ENCODE assay signal across 2 cellular contexts in the genomic region with DNA sequence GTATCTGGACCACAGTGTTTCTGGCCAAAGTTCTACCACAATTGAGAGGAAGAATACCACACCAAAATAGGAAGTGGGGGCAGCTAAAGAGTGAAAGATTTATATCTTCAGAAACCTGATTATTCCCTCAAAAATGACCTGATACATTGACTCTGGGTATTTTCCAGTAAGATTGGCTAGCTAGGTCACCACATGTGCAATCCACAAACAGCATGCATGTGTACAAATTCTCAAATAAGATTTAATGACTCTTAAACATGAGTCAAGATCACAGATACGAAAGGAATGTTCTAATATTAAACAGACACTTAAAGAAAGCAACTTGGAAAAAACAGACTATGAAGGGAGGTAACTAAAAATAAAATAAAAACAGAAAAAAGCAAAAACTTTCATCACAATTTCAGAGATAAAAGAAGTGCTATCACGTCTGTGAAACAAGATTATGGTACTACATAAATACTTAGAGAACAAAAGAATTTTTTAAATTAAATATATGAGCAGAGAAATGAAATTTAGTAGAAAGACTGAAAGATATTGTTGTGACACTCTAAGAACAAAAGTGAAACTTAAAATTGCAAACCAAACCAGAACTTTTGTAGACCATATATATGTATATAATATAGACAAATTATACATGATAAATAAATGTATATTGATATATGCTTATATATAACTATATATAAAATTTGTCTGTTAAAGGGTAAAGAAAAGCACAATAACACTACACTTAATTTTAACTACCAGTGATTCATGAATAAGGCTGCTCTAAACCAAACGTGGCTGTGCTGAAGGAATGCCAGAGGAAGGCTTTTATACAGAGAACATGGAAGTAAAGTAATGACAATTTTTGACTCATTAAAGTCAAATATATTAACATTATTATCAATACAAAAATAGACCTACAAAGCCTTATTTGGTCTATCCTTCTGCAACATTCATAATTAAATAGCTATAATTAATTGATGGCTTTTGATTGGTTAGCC.
TF ChIP-seq lines count a peak whose summit lies in the region.

No MANE protein-coding gene starts in this region.

TF ChIP-seq in A549, 52 proteins besides CTCF, POLR2A, EP300 and RAD21:
- TF ChIP-seq, protein P1, sequence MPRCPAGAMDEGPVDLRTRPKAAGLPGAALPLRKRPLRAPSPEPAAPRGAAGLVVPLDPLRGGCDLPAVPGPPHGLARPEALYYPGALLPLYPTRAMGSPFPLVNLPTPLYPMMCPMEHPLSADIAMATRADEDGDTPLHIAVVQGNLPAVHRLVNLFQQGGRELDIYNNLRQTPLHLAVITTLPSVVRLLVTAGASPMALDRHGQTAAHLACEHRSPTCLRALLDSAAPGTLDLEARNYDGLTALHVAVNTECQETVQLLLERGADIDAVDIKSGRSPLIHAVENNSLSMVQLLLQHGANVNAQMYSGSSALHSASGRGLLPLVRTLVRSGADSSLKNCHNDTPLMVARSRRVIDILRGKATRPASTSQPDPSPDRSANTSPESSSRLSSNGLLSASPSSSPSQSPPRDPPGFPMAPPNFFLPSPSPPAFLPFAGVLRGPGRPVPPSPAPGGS (IDR thresholded peaks at IDR 0.05), result no peak
- TF ChIP-seq ZNF302 (CRISPR knock-in tag; IDR thresholded peaks at IDR 0.05), result no peak
- no peak for TF ChIP-seq RARB (CRISPR knock-in tag; IDR thresholded peaks at IDR 0.05)
- TF ChIP-seq RCOR1 (IDR thresholded peaks at IDR 0.05; ENCODE audit: low read depth, low read length), result no peak
- TF ChIP-seq SREBF2 (IDR thresholded peaks at IDR 0.05), result no peak
- no peak for TF ChIP-seq CBX8 (IDR thresholded peaks at IDR 0.05)
- TF ChIP-seq NFE2L2 (conservative IDR thresholded peaks at IDR 0.05; ENCODE audit: low read length), result no peak
- no peak for TF ChIP-seq BHLHE40 (IDR thresholded peaks at IDR 0.05; ENCODE audit: low read depth, low read length)
- TF ChIP-seq KDM5A (IDR thresholded peaks at IDR 0.05), result no peak
- no peak for TF ChIP-seq ZSCAN20 (CRISPR knock-in tag; IDR thresholded peaks at IDR 0.05)
- no peak for TF ChIP-seq ESRRA (IDR thresholded peaks at IDR 0.05; ENCODE audit: borderline replicate concordance, low read length)
- TF ChIP-seq, protein P2, sequence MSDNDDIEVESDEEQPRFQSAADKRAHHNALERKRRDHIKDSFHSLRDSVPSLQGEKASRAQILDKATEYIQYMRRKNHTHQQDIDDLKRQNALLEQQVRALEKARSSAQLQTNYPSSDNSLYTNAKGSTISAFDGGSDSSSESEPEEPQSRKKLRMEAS (IDR thresholded peaks at IDR 0.05), result no peak
- TF ChIP-seq CEBPB (IDR thresholded peaks at IDR 0.05), result no peak

TF ChIP-seq in IMR-90, 13 proteins besides CTCF, POLR2A, EP300 and RAD21:
- TF ChIP-seq RCOR1 (IDR thresholded peaks at IDR 0.05; ENCODE audit: insufficient replicate concordance, low read length), result no peak
- peak; percentile 35; the same call in 1 of the 2 replicates for TF ChIP-seq CEBPB (IDR thresholded peaks at IDR 0.05; ENCODE audit: low read depth, low read length)
- TF ChIP-seq NFE2L2 (IDR thresholded peaks at IDR 0.05; ENCODE audit: low read depth, low read length), result no peak
- TF ChIP-seq MXI1 (IDR thresholded peaks at IDR 0.05; ENCODE audit: borderline replicate concordance, low read depth, low read length), result 0 out of 2 replicates have a peak, but pooled peaks have one; percentile 40
- no peak for TF ChIP-seq MAZ (IDR thresholded peaks at IDR 0.05; ENCODE audit: borderline replicate concordance, low read depth, low read length)
- TF ChIP-seq CHD1 (IDR thresholded peaks at IDR 0.05; ENCODE audit: low read depth, low read length), result no peak
- TF ChIP-seq FOS (IDR thresholded peaks at IDR 0.05; ENCODE audit: low read depth, low read length), result no peak
- TF ChIP-seq BHLHE40 (IDR thresholded peaks at IDR 0.05; ENCODE audit: low read depth, low read length), result peak; percentile 17; the same call in 1 of the 2 replicates
- TF ChIP-seq, protein P3, sequence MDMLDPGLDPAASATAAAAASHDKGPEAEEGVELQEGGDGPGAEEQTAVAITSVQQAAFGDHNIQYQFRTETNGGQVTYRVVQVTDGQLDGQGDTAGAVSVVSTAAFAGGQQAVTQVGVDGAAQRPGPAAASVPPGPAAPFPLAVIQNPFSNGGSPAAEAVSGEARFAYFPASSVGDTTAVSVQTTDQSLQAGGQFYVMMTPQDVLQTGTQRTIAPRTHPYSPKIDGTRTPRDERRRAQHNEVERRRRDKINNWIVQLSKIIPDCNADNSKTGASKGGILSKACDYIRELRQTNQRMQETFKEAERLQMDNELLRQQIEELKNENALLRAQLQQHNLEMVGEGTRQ (IDR thresholded peaks at IDR 0.05; ENCODE audit: low read depth, low read length), result no peak
